Comparison of ENCODE assay signal across 21 cellular contexts in the genomic region with DNA sequence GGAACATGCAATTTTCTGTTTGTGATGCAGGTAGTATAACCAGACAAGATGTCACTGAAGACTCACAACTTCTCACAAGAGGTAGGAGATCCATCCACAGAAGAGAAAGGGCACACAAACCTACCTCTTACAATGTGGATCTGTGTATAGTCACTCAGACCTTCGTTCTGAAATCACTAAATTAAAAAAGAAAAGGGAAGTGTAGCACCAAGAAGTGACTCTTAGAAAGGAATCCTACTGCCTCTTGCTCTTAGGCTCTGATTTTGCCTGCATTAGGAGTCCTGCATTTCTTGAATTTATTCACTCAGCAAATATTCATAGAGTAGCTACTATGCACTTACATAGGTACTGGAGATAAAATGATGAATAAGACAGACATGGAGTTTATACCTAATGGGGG.
"Had no signal": no experiment of that assay in that cellular context is flagged by ENCODE, and none has a peak within 500 bp of the region (broad histone marks: within the 10 kb centered on the region; RNA-seq: fewer than 3 reads in every experiment).

No MANE protein-coding gene starts in this region.

- H3K9me3 Mint-ChIP-seq: activated T-helper 2 cell treated with anti-CD3 and anti-CD28 coated beads, Interferon-gamma antibody, Interleukin-2, Interleukin-4, amounts not matched to agents 10 μg/mL and 5 μg/mL and 100 μg/mL, durations not matched to agents 14 hours and 24 hours and 36 hours; T-helper 2 cell treated with Interferon-gamma antibody and Interleukin-4, amounts not matched to agents 5 μg/mL and 100 μg/mL, for 36 hours had no signal

- H3K4me1 Mint-ChIP-seq: activated naive CD8-positive, alpha-beta T cell treated with anti-CD3 and anti-CD28 coated beads, Interleukin-2, amount 10 ng/mL, durations not matched to agents 7 days and 5 days; T-cell had no signal

- H3K27me3 ChIP-seq: ovary, upper lobe of left lung had no signal

- DNase-seq: activated naive CD4-positive, alpha-beta T cell treated with Interleukin-2 at 50 U/mL for 16 hours; activated naive CD8-positive, alpha-beta T cell treated with anti-CD3 and anti-CD28 coated beads, Interleukin-2, amount 10 ng/mL, durations not matched to agents 7 days and 5 days; activated T-cell treated with anti-CD3 and anti-CD28 coated beads, Interleukin-2, amount 50 U/mL, for 4 hours; amniotic stem cell; cerebellar nuclear complex; heart right ventricle; left ventricle myocardium inferior; midbrain; ovary; stimulated activated CD4-positive, alpha-beta T cell treated with anti-CD3 and anti-CD28 coated beads, Interleukin-2, amount 100 ng/mL, for 48 hours; stimulated activated CD8-positive, alpha-beta memory T cell treated with anti-CD3 and anti-CD28 coated beads, Interleukin-4, amount 100 ng/mL, for 48 hours; stimulated activated naive CD4-positive, alpha-beta T cell treated with Interleukin-2 at 50 U/mL for 16 hours; T-cell; upper lobe of left lung; WERI-Rb-1 had no signal

- H3K4me3 Mint-ChIP-seq: activated naive CD8-positive, alpha-beta T cell treated with anti-CD3 and anti-CD28 coated beads, Interleukin-2, amount 10 ng/mL, durations not matched to agents 7 days and 5 days; activated T-cell treated with anti-CD3 and anti-CD28 coated beads, Interleukin-2, amount 50 U/mL, for 4 hours; natural killer cell treated with Interleukin-12 subunit alpha and Interleukin-12 subunit beta and Interleukin-15 and Interleukin-18, amount 100 ng/mL, for 72 hours; T-cell; T-helper 2 cell treated with Interferon-gamma antibody and Interleukin-4, amounts not matched to agents 5 μg/mL and 100 μg/mL, for 36 hours had no signal

- ATAC-seq: activated T-cell treated with anti-CD3 and anti-CD28 coated beads, Interleukin-2, amount 50 U/mL, for 4 hours; natural killer cell treated with Interleukin-12 subunit alpha and Interleukin-12 subunit beta and Interleukin-15 and Interleukin-18, amount 100 ng/mL, for 72 hours; T-cell had no signal

- H3K36me3 ChIP-seq: heart right ventricle, left ventricle myocardium inferior, ovary, prostate gland, thoracic aorta, upper lobe of left lung, WERI-Rb-1 had no signal

- H3K36me3 Mint-ChIP-seq: activated naive CD8-positive, alpha-beta T cell treated with anti-CD3 and anti-CD28 coated beads, Interleukin-2, amount 10 ng/mL, durations not matched to agents 7 days and 5 days; natural killer cell treated with Interleukin-12 subunit alpha and Interleukin-12 subunit beta and Interleukin-15 and Interleukin-18, amount 100 ng/mL, for 72 hours; T-cell had no signal

- H3K4me1 ChIP-seq: heart right ventricle, left ventricle myocardium inferior, prostate gland, upper lobe of left lung had no signal

- H3K27me3 Mint-ChIP-seq: T-cell had no signal

- H3K4me3 ChIP-seq: coronary artery, heart right ventricle, left ventricle myocardium inferior, ovary, prostate gland, thoracic aorta, upper lobe of left lung had no signal

- H3K9me3 ChIP-seq: left ventricle myocardium inferior, ovary, prostate gland, thoracic aorta, upper lobe of left lung had no signal

- H3K27ac Mint-ChIP-seq: activated naive CD8-positive, alpha-beta T cell treated with anti-CD3 and anti-CD28 coated beads, Interleukin-2, amount 10 ng/mL, durations not matched to agents 7 days and 5 days; activated T-helper 2 cell treated with anti-CD3 and anti-CD28 coated beads, Interferon-gamma antibody, Interleukin-2, Interleukin-4, amounts not matched to agents 10 μg/mL and 5 μg/mL and 100 μg/mL, durations not matched to agents 14 hours and 24 hours and 36 hours; natural killer cell treated with Interleukin-12 subunit alpha and Interleukin-12 subunit beta and Interleukin-15 and Interleukin-18, amount 100 ng/mL, for 72 hours; T-cell; T-helper 2 cell treated with Interferon-gamma antibody and Interleukin-4, amounts not matched to agents 5 μg/mL and 100 μg/mL, for 36 hours had no signal

- H3K27ac ChIP-seq: coronary artery, heart right ventricle, left ventricle myocardium inferior, ovary, prostate gland, thoracic aorta, upper lobe of left lung, WERI-Rb-1 had no signal
